38 cellular contexts compared by ENCODE assay signal in the genomic region with DNA sequence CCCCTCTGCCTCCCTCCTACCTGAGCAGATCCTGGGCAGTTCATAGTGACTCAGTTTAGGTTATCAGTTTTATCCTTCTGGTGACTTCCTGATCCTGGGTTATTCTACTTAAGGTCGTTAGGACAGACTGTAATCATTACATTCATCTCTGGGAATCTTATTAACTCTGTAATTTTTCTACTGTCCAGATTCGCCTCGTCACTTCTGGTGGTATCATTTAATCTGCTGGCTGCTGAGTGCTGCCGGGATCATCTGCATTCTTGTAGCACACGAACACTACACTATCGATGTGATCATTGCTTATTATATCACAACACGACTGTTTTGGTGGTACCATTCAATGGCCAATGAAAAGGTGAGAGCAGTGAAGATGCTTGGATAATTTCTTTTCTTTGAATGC.
"Had no signal": no experiment of that assay in that cellular context is flagged by ENCODE, and none has a peak within 500 bp of the region (broad histone marks: within the 10 kb centered on the region; RNA-seq: fewer than 3 reads in every experiment).

No MANE protein-coding gene starts in this region.

- H3K4me1 ChIP-seq: ascending aorta had no signal

- H3K27ac Mint-ChIP-seq: activated B cell treated with CpG ODN at 0.5 μM for 24 hours; activated CD4-positive, alpha-beta memory T cell treated with anti-CD3 and anti-CD28 coated beads for 36 hours; activated CD4-positive, alpha-beta T cell treated with anti-CD3 and anti-CD28 coated beads, Interleukin-2, amount 10 ng/mL, durations not matched to agents 24 days and 14 days; activated CD8-positive, alpha-beta T cell treated with anti-CD3 and anti-CD28 coated beads for 36 hours; activated naive CD4-positive, alpha-beta T cell treated with anti-CD3 and anti-CD28 coated beads, Interleukin-2, amount 10 ng/mL, durations not matched to agents 7 days and 5 days; activated naive CD4-positive, alpha-beta T cell treated with anti-CD3 and anti-CD28 coated beads, Interleukin-2, amount 50 U/mL, for 24 hours; activated naive CD8-positive, alpha-beta T cell; activated naive CD8-positive, alpha-beta T cell treated with anti-CD3 and anti-CD28 coated beads, Interleukin-2, amount 10 ng/mL, durations not matched to agents 7 days and 5 days; activated naive CD8-positive, alpha-beta T cell treated with anti-CD3 and anti-CD28 coated beads, Interleukin-2, amount 50 U/mL, for 24 hours; activated T-cell treated with anti-CD3 and anti-CD28 coated beads, Interleukin-2, amount 50 U/mL, for 72 hours; activated T-helper 1 cell treated with anti-CD3 and anti-CD28 coated beads, Interleukin-12 subunit alpha, Interleukin-12 subunit beta, Interleukin-2, Interleukin-4 antibody, amounts not matched to agents 30 ng/mL and 10 ng/mL and 1 ng/mL, durations not matched to agents 14 hours and 24 hours and 36 hours; activated T-helper 2 cell treated with anti-CD3 and anti-CD28 coated beads, Interferon-gamma antibody, Interleukin-2, Interleukin-4, amounts not matched to agents 10 μg/mL and 5 μg/mL and 100 μg/mL, durations not matched to agents 14 hours and 24 hours and 36 hours; brain; T-helper 1 cell treated with Interleukin-12 subunit alpha and Interleukin-12 subunit beta and Interleukin-4 antibody, amounts not matched to agents 30 μg/mL and 1 μg/mL, for 36 hours; T-helper 2 cell treated with Interferon-gamma antibody and Interleukin-4, amounts not matched to agents 5 μg/mL and 100 μg/mL, for 36 hours had no signal

- H3K36me3 ChIP-seq: cardiac muscle cell had no signal

- H3K27me3 ChIP-seq: ascending aorta, cardiac muscle cell had no signal

- FAIRE-seq: bronchial epithelial cell, TTC549 had no signal

- H3K36me3 Mint-ChIP-seq: activated naive CD4-positive, alpha-beta T cell treated with anti-CD3 and anti-CD28 coated beads, Interleukin-2, amount 10 ng/mL, durations not matched to agents 7 days and 5 days; activated naive CD4-positive, alpha-beta T cell treated with anti-CD3 and anti-CD28 coated beads, Interleukin-2, amount 50 U/mL, for 24 hours; activated naive CD8-positive, alpha-beta T cell treated with anti-CD3 and anti-CD28 coated beads, Interleukin-2, amount 10 ng/mL, durations not matched to agents 7 days and 5 days had no signal

- DNase-seq: activated B cell treated with CpG ODN at 0.5 μM for 24 hours; activated CD4-positive, alpha-beta memory T cell treated with anti-CD3 and anti-CD28 coated beads for 36 hours; activated CD4-positive, alpha-beta T cell treated with anti-CD3 and anti-CD28 coated beads for 4 hours; activated CD4-positive, alpha-beta T cell treated with anti-CD3 and anti-CD28 coated beads, Interleukin-2, amount 10 ng/mL, durations not matched to agents 24 days and 14 days; activated CD4-positive, alpha-beta T cell treated with anti-CD3 and anti-CD28 coated beads, Interleukin-2, amount 50 U/mL, for 1 hour; activated CD4-positive, alpha-beta T cell treated with anti-CD3 and anti-CD28 coated beads, Interleukin-2, amount 50 U/mL, for 4 hours; activated CD4-positive, CD25-positive, alpha-beta regulatory T cell treated with anti-CD3 and anti-CD28 coated beads, Interleukin-2, amount 50 U/mL, for 72 hours; activated CD8-positive, alpha-beta memory T cell treated with anti-CD3 and anti-CD28 coated beads, Interleukin-2, amount 50 U/mL, for 4 hours; activated CD8-positive, alpha-beta T cell treated with anti-CD3 and anti-CD28 coated beads for 36 hours; activated effector memory CD4-positive, alpha-beta T cell treated with Interleukin-2 at 50 U/mL for 16 hours; activated gamma-delta T cell; activated naive CD4-positive, alpha-beta T cell treated with anti-CD3 and anti-CD28 coated beads, Interleukin-2, amount 10 ng/mL, durations not matched to agents 7 days and 5 days; activated naive CD4-positive, alpha-beta T cell treated with Interleukin-2 at 50 U/mL for 16 hours; activated naive CD8-positive, alpha-beta T cell treated with anti-CD3 and anti-CD28 coated beads, Interleukin-2, amount 10 ng/mL, durations not matched to agents 7 days and 5 days; activated naive CD8-positive, alpha-beta T cell treated with anti-CD3 and anti-CD28 coated beads, Interleukin-2, amount 50 U/mL, for 24 hours; activated T-cell treated with anti-CD3 and anti-CD28 coated beads for 4 hours; activated T-cell treated with anti-CD3 and anti-CD28 coated beads, Interleukin-2, amount 50 U/mL, for 1 hour; activated T-cell treated with anti-CD3 and anti-CD28 coated beads, Interleukin-2, amount 50 U/mL, for 4 hours; activated T-cell treated with anti-CD3 and anti-CD28 coated beads, Interleukin-2, amount 50 U/mL, for 72 hours; amygdala; anterior cingulate cortex; caudate nucleus; cerebellar nuclear complex; T-helper 2 cell; T-helper 9 cell had no signal

- H3K4me3 Mint-ChIP-seq: activated B cell treated with CpG ODN at 0.5 μM for 24 hours; activated CD4-positive, alpha-beta memory T cell treated with anti-CD3 and anti-CD28 coated beads for 36 hours; activated CD4-positive, alpha-beta T cell treated with anti-CD3 and anti-CD28 coated beads, Interleukin-2, amount 10 ng/mL, durations not matched to agents 24 days and 14 days; activated CD8-positive, alpha-beta T cell treated with anti-CD3 and anti-CD28 coated beads for 36 hours; activated naive CD4-positive, alpha-beta T cell treated with anti-CD3 and anti-CD28 coated beads, Interleukin-2, amount 10 ng/mL, durations not matched to agents 7 days and 5 days; activated naive CD4-positive, alpha-beta T cell treated with anti-CD3 and anti-CD28 coated beads, Interleukin-2, amount 50 U/mL, for 24 hours; activated naive CD8-positive, alpha-beta T cell; activated naive CD8-positive, alpha-beta T cell treated with anti-CD3 and anti-CD28 coated beads, Interleukin-2, amount 10 ng/mL, durations not matched to agents 7 days and 5 days; activated naive CD8-positive, alpha-beta T cell treated with anti-CD3 and anti-CD28 coated beads, Interleukin-2, amount 50 U/mL, for 24 hours; activated T-cell treated with anti-CD3 and anti-CD28 coated beads, Interleukin-2, amount 50 U/mL, for 4 hours; activated T-cell treated with anti-CD3 and anti-CD28 coated beads, Interleukin-2, amount 50 U/mL, for 72 hours; activated T-helper 1 cell treated with anti-CD3 and anti-CD28 coated beads, Interleukin-12 subunit alpha, Interleukin-12 subunit beta, Interleukin-2, Interleukin-4 antibody, amounts not matched to agents 30 ng/mL and 10 ng/mL and 1 ng/mL, durations not matched to agents 14 hours and 24 hours and 36 hours; brain; central memory CD8-positive, alpha-beta T cell; T-helper 1 cell treated with Interleukin-12 subunit alpha and Interleukin-12 subunit beta and Interleukin-4 antibody, amounts not matched to agents 30 μg/mL and 1 μg/mL, for 36 hours; T-helper 2 cell treated with Interferon-gamma antibody and Interleukin-4, amounts not matched to agents 5 μg/mL and 100 μg/mL, for 36 hours had no signal

- H3K27me3 Mint-ChIP-seq: activated CD8-positive, alpha-beta T cell treated with anti-CD3 and anti-CD28 coated beads for 36 hours; activated naive CD4-positive, alpha-beta T cell treated with anti-CD3 and anti-CD28 coated beads, Interleukin-2, amount 50 U/mL, for 24 hours; activated naive CD8-positive, alpha-beta T cell treated with anti-CD3 and anti-CD28 coated beads, Interleukin-2, amount 10 ng/mL, durations not matched to agents 7 days and 5 days; brain had no signal

- H3K9me3 ChIP-seq: ascending aorta had no signal

- H3K27ac ChIP-seq: ascending aorta, cardiac muscle cell, VCaP had no signal

- H3K4me1 Mint-ChIP-seq: activated CD4-positive, alpha-beta T cell treated with anti-CD3 and anti-CD28 coated beads, Interleukin-2, amount 10 ng/mL, durations not matched to agents 24 days and 14 days; activated naive CD4-positive, alpha-beta T cell treated with anti-CD3 and anti-CD28 coated beads, Interleukin-2, amount 10 ng/mL, durations not matched to agents 7 days and 5 days; brain; central memory CD8-positive, alpha-beta T cell had no signal

- H3K4me3 ChIP-seq: ascending aorta, cardiac muscle cell had no signal

- H3K9me3 Mint-ChIP-seq: activated naive CD4-positive, alpha-beta T cell treated with anti-CD3 and anti-CD28 coated beads, Interleukin-2, amount 10 ng/mL, durations not matched to agents 7 days and 5 days; activated T-helper 1 cell treated with anti-CD3 and anti-CD28 coated beads, Interleukin-12 subunit alpha, Interleukin-12 subunit beta, Interleukin-2, Interleukin-4 antibody, amounts not matched to agents 30 ng/mL and 10 ng/mL and 1 ng/mL, durations not matched to agents 14 hours and 24 hours and 36 hours; brain; central memory CD8-positive, alpha-beta T cell; T-helper 1 cell treated with Interleukin-12 subunit alpha and Interleukin-12 subunit beta and Interleukin-4 antibody, amounts not matched to agents 30 μg/mL and 1 μg/mL, for 36 hours had no signal
